In genomic region chr10:71494980-71495381, GRCh38 we compare ENCODE assay signal across 19 cellular contexts.
A peak's percentile ranks its signal among the peaks of the same experiment; 100 is the strongest.
DNase-seq lines count a peak whose midpoint lies in the region; ATAC-seq and TF ChIP-seq lines count a peak whose summit lies in the region.
"Had no signal": no experiment of that assay in that cellular context is flagged by ENCODE, and none has a peak within 500 bp of the region (broad histone marks: within the 10 kb centered on the region; RNA-seq: fewer than 3 reads in every experiment).

No MANE protein-coding gene starts in this region.

- H3K9ac ChIP-seq in OCI-LY3 (ENCODE audit: low read length), result peak overlapping the region; percentile 37; the same call in 1 of the 2 replicates
- no peak overlapping the region for H3K9ac ChIP-seq in neural progenitor cell
- H3K9ac ChIP-seq: BLaER1 treated with 17β-estradiol and CSF1 and Interleukin-3, amounts not matched to agents 10 nM and 100 nM had no signal

- TF ChIP-seq CTCF in OCI-LY3 (IDR thresholded peaks at IDR 0.05; ENCODE audit: low read depth, low read length), result no peak
- no peak for TF ChIP-seq CTCF in neural progenitor cell (IDR thresholded peaks at IDR 0.05)

- peaks cover 3% of the 10 kb centered on the region for H3K9me3 Mint-ChIP-seq in stimulated activated memory B cell treated with anti-CD40 and anti-IgM and Interleukin-4, amounts not matched to agents 10 μg/mL and 1 μg/mL and 100 μg/mL, for 72 hours
- peaks cover 3% of the 10 kb centered on the region for H3K9me3 Mint-ChIP-seq in neural progenitor cell

- H3K4me1 ChIP-seq in OCI-LY3 (ENCODE audit: low read length) (peaks cover 23% of the 10 kb centered on the region), neural progenitor cell (no peaks in the 10 kb centered on the region)
- H3K4me1 ChIP-seq: tibial artery had no signal

- H3K4me3 ChIP-seq in OCI-LY3 (ENCODE audit: low read length) (peak overlapping the region; percentile 69), neural progenitor cell (no peak overlapping the region)
- H3K4me3 ChIP-seq: BLaER1 treated with 17β-estradiol and CSF1 and Interleukin-3, amounts not matched to agents 10 nM and 100 nM; gastrocnemius medialis; tibial artery had no signal

- DNase-seq in SIG-M5 treated with dmso at 0.1 percent for 504 hours (lab: John Stamatoyannopoulos, UW; ENCODE audit: unreplicated experiment), result peak; percentile 26
- DNase-seq in SIG-M5 (lab: John Stamatoyannopoulos, UW), result no peak
- no peak for DNase-seq in stimulated activated naive CD4-positive, alpha-beta T cell (lab: John Stamatoyannopoulos, UW)
- DNase-seq in foreskin melanocyte, result no peak
- no peak for DNase-seq in neural progenitor cell (ENCODE audit: low spot score)
- DNase-seq: activated CD8-positive, alpha-beta memory T cell treated with anti-CD3 and anti-CD28 coated beads, Interleukin-2, amount 50 U/mL, for 48 hours; activated gamma-delta T cell; amygdala; erythroblast; gastrocnemius medialis; left cardiac atrium; midbrain; stimulated activated CD4-positive, alpha-beta T cell treated with anti-CD3 and anti-CD28 coated beads, Interleukin-12 subunit alpha, Interleukin-12 subunit beta, amount 100 ng/mL, for 4 hours; T1000; tibial artery had no signal

- peaks cover 15% of the 10 kb centered on the region for H3K27me3 Mint-ChIP-seq in stimulated activated memory B cell treated with anti-CD40 and anti-IgM and Interleukin-4, amounts not matched to agents 10 μg/mL and 1 μg/mL and 100 μg/mL, for 72 hours
- peaks cover 10% of the 10 kb centered on the region for H3K27me3 Mint-ChIP-seq in neural progenitor cell (ENCODE audit: insufficient read depth, low read depth)

- peak overlapping the region; percentile 72 for H3K27ac Mint-ChIP-seq in stimulated activated memory B cell treated with anti-CD40 and anti-IgM and Interleukin-4, amounts not matched to agents 10 μg/mL and 1 μg/mL and 100 μg/mL, for 72 hours
- no peak overlapping the region for H3K27ac Mint-ChIP-seq in neural progenitor cell

- H2AFZ ChIP-seq in OCI-LY3 (ENCODE audit: low read depth, low read length), result no peak overlapping the region
- no peak overlapping the region for H2AFZ ChIP-seq in neural progenitor cell (replicated peaks)

- peak; percentile 53 for ATAC-seq in GM21576 (IDR thresholded peaks at IDR 0.05; ENCODE audit: unreplicated experiment)
- ATAC-seq in stimulated activated memory B cell treated with anti-CD40 and anti-IgM and Interleukin-4, amounts not matched to agents 10 μg/mL and 1 μg/mL and 100 μg/mL, for 72 hours, result peak; percentile 94
- ATAC-seq: gastrocnemius medialis, left cardiac atrium had no signal

- peak overlapping the region; percentile 36 for H3K4me3 Mint-ChIP-seq in stimulated activated memory B cell treated with anti-CD40 and anti-IgM and Interleukin-4, amounts not matched to agents 10 μg/mL and 1 μg/mL and 100 μg/mL, for 72 hours
- no peak overlapping the region for H3K4me3 Mint-ChIP-seq in neural progenitor cell

- H3K27me3 ChIP-seq in OCI-LY3 (ENCODE audit: low read depth, low read length) (peaks cover 18% of the 10 kb centered on the region), neural progenitor cell (peaks cover 8% of the 10 kb centered on the region)
- H3K27me3 ChIP-seq: BLaER1 treated with 17β-estradiol and CSF1 and Interleukin-3, amounts not matched to agents 10 nM and 100 nM; gastrocnemius medialis had no signal

- H3K4me2 ChIP-seq in OCI-LY3 (ENCODE audit: low read length) (peak overlapping the region; percentile 87), neural progenitor cell (no peak overlapping the region)

- H4K20me1 ChIP-seq in OCI-LY3 (ENCODE audit: insufficient read depth, low read length) (no peaks in the 10 kb centered on the region), neural progenitor cell (ENCODE audit: low read depth) (no peaks in the 10 kb centered on the region)
- H4K20me1 ChIP-seq: BLaER1 treated with 17β-estradiol and CSF1 and Interleukin-3, amounts not matched to agents 10 nM and 100 nM had no signal

- H3K79me2 ChIP-seq in OCI-LY3 (ENCODE audit: low read length) (no peaks in the 10 kb centered on the region), neural progenitor cell (ENCODE audit: low read depth) (no peaks in the 10 kb centered on the region)

- H3K36me3 Mint-ChIP-seq in stimulated activated memory B cell treated with anti-CD40 and anti-IgM and Interleukin-4, amounts not matched to agents 10 μg/mL and 1 μg/mL and 100 μg/mL, for 72 hours, result peaks cover 3% of the 10 kb centered on the region
- H3K36me3 Mint-ChIP-seq in neural progenitor cell, result no peaks in the 10 kb centered on the region

- H3K36me3 ChIP-seq in OCI-LY3 (replicated peaks; ENCODE audit: low read depth, low read length), result no peaks in the 10 kb centered on the region
- H3K36me3 ChIP-seq in neural progenitor cell, result no peaks in the 10 kb centered on the region
- H3K36me3 ChIP-seq: BLaER1 treated with 17β-estradiol and CSF1 and Interleukin-3, amounts not matched to agents 10 nM and 100 nM; gastrocnemius medialis; tibial artery had no signal

- H3F3A ChIP-seq in neural progenitor cell (ENCODE audit: low read depth), result no peaks in the 10 kb centered on the region

- peaks cover 21% of the 10 kb centered on the region for H3K4me1 Mint-ChIP-seq in stimulated activated memory B cell treated with anti-CD40 and anti-IgM and Interleukin-4, amounts not matched to agents 10 μg/mL and 1 μg/mL and 100 μg/mL, for 72 hours
- H3K4me1 Mint-ChIP-seq in neural progenitor cell, result peaks cover 20% of the 10 kb centered on the region

- H3K27ac ChIP-seq in OCI-LY3 (ENCODE audit: low read length) (peak overlapping the region; percentile 24), neural progenitor cell (no peak overlapping the region)
- H3K27ac ChIP-seq: BLaER1 treated with 17β-estradiol and CSF1 and Interleukin-3, amounts not matched to agents 10 nM and 100 nM; gastrocnemius medialis; tibial artery had no signal

- H3K9me3 ChIP-seq in OCI-LY3 (ENCODE audit: insufficient read depth, low read length) (no peaks in the 10 kb centered on the region), neural progenitor cell (ENCODE audit: low read depth) (no peaks in the 10 kb centered on the region)
- H3K9me3 ChIP-seq: gastrocnemius medialis, tibial artery had no signal
